10 cellular contexts compared by ENCODE assay signal in the genomic region with DNA sequence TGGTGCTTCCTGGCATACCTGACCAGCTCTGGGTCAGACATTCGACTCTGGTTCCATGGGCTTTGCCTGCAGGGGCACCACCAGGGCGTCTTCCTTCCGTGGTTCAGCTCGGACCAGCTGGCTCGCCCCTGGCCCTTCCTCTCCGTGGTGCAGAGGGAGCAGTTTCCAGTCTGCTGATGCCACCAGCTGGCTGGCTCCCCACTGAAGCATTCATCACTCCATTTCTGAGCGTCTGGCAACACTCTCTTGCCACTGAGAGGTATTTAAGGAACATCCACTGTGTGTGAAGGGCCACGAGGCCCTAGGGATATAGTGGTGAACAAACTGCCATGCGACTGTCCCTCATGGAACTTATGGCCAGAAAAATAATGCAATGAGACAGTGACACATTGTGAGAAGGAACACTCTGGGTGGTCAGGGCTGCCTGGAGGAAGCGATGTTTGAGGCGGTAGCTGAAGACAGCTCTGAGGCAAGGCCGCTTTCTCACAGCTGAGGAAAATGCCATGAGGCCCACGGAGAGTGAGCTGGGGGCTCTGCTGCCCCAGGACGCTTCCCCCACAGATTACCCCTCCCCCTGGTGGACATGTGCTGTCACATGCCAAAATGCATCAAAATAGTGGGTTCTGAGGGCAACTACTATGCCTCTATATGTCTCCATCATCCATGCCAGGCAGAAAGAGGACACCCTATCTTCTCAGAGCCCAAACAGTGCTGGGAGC. TPM values are rescaled to one million over a fixed set of nuclear protein-coding genes. Genes with fewer than 3 reads are reported as not detected.
DNase-seq lines count a peak whose midpoint lies in the region; ATAC-seq, FAIRE-seq and TF ChIP-seq lines count a peak whose summit lies in the region.
"Had no signal": no experiment of that assay in that cellular context is flagged by ENCODE, and none has a peak within 500 bp of the region (broad histone marks: within the 10 kb centered on the region; RNA-seq: fewer than 3 reads in every experiment).

No MANE protein-coding gene starts in this region.

- TF ChIP-seq POLR2A in lower leg skin (IDR thresholded peaks at IDR 0.05) = no peak

- H3K4me3 ChIP-seq in cardiac muscle cell = no peak overlapping the region
- no peak overlapping the region for H3K4me3 ChIP-seq in lower leg skin (ENCODE audit: low read depth, poor library complexity, severe bottlenecking)

- no peaks in the 10 kb centered on the region for H3K27me3 ChIP-seq in cardiac muscle cell

- intact Hi-C loops in lower leg skin (cut with DNase I; ENCODE audit: low total_unique reads) = no loop called here

- no peaks in the 10 kb centered on the region for H3K9me3 ChIP-seq in cardiac muscle cell (ENCODE audit: low read depth)

- no peak for ATAC-seq in HG03175 (IDR thresholded peaks at IDR 0.05; ENCODE audit: unreplicated experiment)

- WGBS in lower leg skin, 2 donors = 75 to 84% methylated on average over 14 of the region's 14 CpGs

- no peaks in the 10 kb centered on the region for H3K36me3 ChIP-seq in cardiac muscle cell

- TF ChIP-seq CTCF in 22Rv1 (IDR thresholded peaks at IDR 0.05) (0 out of 2 replicates have a peak, but pooled peaks have one; percentile 34), VCaP (conservative IDR thresholded peaks at IDR 0.05) (peak; percentile 37), cardiac muscle cell (IDR thresholded peaks at IDR 0.05; ENCODE audit: low read depth, low read length) (peak; percentile 24), lower leg skin (IDR thresholded peaks at IDR 0.05) (no peak)

- FAIRE-seq in GM18507 (lab: Jason Lieb, UNC) = peak; percentile 46

- no peak overlapping the region for H3K27ac ChIP-seq in 22Rv1
- H3K27ac ChIP-seq in VCaP = no peak overlapping the region
- H3K27ac ChIP-seq in cardiac muscle cell = no peak overlapping the region
- H3K27ac ChIP-seq: C4-2B had no signal

- H3K4me1 ChIP-seq in cardiac muscle cell (ENCODE audit: low read depth) = peaks cover 18% of the 10 kb centered on the region

- DNase-seq in GM18507 (ENCODE audit: extremely low spot score, insufficient read length, low read depth) (no peak), cardiac muscle cell (ENCODE audit: low read depth in 1 of 2, low spot score in 1 of 2) (no peak), NCI-H2196 treated with DMSO at 0.1 percent for 48 hours (lab: John Stamatoyannopoulos, UW; ENCODE audit: unreplicated experiment) (no peak), lower leg skin (ENCODE audit: low spot score in 2 of 2) (no peak)
- DNase-seq in activated CD4-positive, alpha-beta T cell treated with anti-CD3 and anti-CD28 coated beads for 4 hours = no peak
- DNase-seq: activated naive CD4-positive, alpha-beta T cell treated with anti-CD3 and anti-CD28 coated beads for 36 hours had no signal

RNA-seq across cellular contexts. Expression of a gene that starts 44.9 kb away (rescaled TPM):
- total RNA-seq in cardiac muscle cell (26.3 and 30.1 TPM in 2 replicates), lower leg skin (10 to 100 TPM; 22.9 to 47.2 (median 31.2) TPM)
- 38.2 and 48.6 TPM in 2 replicates for polyA plus RNA-seq in cardiac muscle cell

Comparison
In these comparisons a context has a peak if more than half of its experiments do, and no peak if none do; other contexts are left out.
1. CTCF ChIP-seq: peak in 22Rv1 (single experiment), VCaP (single experiment) and cardiac muscle cell (single experiment); none in lower leg skin (0 of 3).